1 cellular context compared by ENCODE assay signal in genomic region chr5:1004598-1005361, GRCh38.
TF ChIP-seq lines count a peak whose summit lies in the region.

No MANE protein-coding gene starts in this region.

TF ChIP-seq in HepG2, 621 proteins besides CTCF, POLR2A, EP300 and RAD21 (continued from another document):
- TF ChIP-seq ZBTB26 (CRISPR knock-in tag; IDR thresholded peaks at IDR 0.05; ENCODE audit: borderline replicate concordance) (no peak), ZFP36L1 (CRISPR knock-in tag; IDR thresholded peaks at IDR 0.05) (no peak), ESRRA (CRISPR knock-in tag; IDR thresholded peaks at IDR 0.05; ENCODE audit: low read depth) (0 out of 2 replicates have a peak, but pooled peaks have one; percentile 0), ZNF468 (CRISPR knock-in tag; IDR thresholded peaks at IDR 0.05) (0 out of 2 replicates have a peak, but pooled peaks have one; percentile 73), ZNF772 (CRISPR knock-in tag; IDR thresholded peaks at IDR 0.05) (0 out of 2 replicates have a peak, but pooled peaks have one; percentile 23), SAFB2 (CRISPR knock-in tag; IDR thresholded peaks at IDR 0.05; ENCODE audit: borderline replicate concordance, low read depth) (peak; percentile 58; the same call in 1 of the 2 replicates), EZH2 (conservative IDR thresholded peaks at IDR 0.05; ENCODE audit: low read depth, low read length) (peak; percentile 86; the same call in 1 of the 2 replicates), SOX6 (IDR thresholded peaks at IDR 0.05) (no peak), SOX6 (CRISPR knock-in tag; IDR thresholded peaks at IDR 0.05) (peak; percentile 19; the same call in 1 of the 2 replicates), ZFX (CRISPR knock-in tag; IDR thresholded peaks at IDR 0.05; ENCODE audit: low read depth) (peak; percentile 41), ZSCAN21 (CRISPR knock-in tag; IDR thresholded peaks at IDR 0.05; ENCODE audit: borderline replicate concordance) (peak; percentile 36; the same call in 1 of the 2 replicates), POLR2G (IDR thresholded peaks at IDR 0.05; ENCODE audit: low read depth, low read length) (no peak), ZNF430 (CRISPR knock-in tag; IDR thresholded peaks at IDR 0.05) (0 out of 2 replicates have a peak, but pooled peaks have one; percentile 26), HOXA3 (CRISPR knock-in tag; IDR thresholded peaks at IDR 0.05) (peak; percentile 38; the same call in 1 of the 2 replicates), ZNF777 (CRISPR knock-in tag; IDR thresholded peaks at IDR 0.05) (peak; percentile 55; the same call in 1 of the 2 replicates), ZBTB7B (CRISPR knock-in tag; IDR thresholded peaks at IDR 0.05) (0 out of 2 replicates have a peak, but pooled peaks have one; percentile 36), MYC (CRISPR knock-in tag; IDR thresholded peaks at IDR 0.05; ENCODE audit: borderline replicate concordance) (peak; percentile 29; the same call in 1 of the 2 replicates), REXO4 (CRISPR knock-in tag; IDR thresholded peaks at IDR 0.05; ENCODE audit: borderline replicate concordance) (0 out of 2 replicates have a peak, but pooled peaks have one; percentile 63)
- TF ChIP-seq, protein P1, sequence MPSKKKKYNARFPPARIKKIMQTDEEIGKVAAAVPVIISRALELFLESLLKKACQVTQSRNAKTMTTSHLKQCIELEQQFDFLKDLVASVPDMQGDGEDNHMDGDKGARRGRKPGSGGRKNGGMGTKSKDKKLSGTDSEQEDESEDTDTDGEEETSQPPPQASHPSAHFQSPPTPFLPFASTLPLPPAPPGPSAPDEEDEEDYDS (CRISPR knock-in tag; IDR thresholded peaks at IDR 0.05): no peak
- TF ChIP-seq, protein P2, sequence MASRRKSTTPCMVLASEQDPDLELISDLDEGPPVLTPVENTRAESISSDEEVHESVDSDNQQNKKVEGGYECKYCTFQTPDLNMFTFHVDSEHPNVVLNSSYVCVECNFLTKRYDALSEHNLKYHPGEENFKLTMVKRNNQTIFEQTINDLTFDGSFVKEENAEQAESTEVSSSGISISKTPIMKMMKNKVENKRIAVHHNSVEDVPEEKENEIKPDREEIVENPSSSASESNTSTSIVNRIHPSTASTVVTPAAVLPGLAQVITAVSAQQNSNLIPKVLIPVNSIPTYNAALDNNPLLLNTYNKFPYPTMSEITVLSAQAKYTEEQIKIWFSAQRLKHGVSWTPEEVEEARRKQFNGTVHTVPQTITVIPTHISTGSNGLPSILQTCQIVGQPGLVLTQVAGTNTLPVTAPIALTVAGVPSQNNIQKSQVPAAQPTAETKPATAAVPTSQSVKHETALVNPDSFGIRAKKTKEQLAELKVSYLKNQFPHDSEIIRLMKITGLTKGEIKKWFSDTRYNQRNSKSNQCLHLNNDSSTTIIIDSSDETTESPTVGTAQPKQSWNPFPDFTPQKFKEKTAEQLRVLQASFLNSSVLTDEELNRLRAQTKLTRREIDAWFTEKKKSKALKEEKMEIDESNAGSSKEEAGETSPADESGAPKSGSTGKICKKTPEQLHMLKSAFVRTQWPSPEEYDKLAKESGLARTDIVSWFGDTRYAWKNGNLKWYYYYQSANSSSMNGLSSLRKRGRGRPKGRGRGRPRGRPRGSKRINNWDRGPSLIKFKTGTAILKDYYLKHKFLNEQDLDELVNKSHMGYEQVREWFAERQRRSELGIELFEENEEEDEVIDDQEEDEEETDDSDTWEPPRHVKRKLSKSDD (CRISPR knock-in tag; IDR thresholded peaks at IDR 0.05; ENCODE audit: low read depth): 0 out of 2 replicates have a peak, but pooled peaks have one; percentile 21
